Comparison of ENCODE assay signal across 8 cellular contexts in the genomic region with DNA sequence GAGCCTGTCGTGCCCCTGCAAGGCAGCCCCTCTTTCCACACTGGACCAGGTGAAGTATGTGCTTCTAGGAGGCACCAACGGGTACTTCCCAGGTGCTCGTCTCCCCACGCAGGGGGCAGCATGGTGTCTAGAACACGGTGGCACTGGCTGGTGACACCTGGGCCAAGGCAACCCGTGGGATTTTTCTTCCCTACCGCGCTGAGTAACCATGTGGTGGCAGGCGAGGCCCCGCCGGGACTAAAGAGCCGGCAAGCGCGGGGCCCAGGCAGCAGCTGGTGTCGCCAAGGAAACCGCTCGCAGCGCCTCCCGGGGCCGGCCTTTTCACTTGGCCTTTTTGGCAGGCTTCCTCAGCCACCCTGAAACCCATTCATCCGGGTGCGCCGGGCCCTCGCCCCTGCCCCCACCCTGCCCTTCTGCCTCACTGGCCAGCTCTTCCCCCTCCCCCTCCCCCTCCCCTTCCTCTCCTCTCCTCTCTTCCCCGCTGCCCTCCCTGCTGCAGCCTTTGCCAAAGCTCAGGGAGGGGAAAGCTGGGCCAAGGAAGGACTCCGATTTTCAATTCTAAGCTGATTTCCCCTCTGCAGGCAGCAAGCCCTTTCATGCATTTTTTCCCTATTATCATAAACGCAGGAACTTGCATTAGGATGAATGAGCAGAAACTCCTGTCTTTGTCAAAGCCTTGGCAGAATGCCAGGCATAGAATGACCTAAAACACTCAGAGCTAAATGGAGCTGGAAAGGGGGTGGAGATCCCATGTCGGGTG.
DNase-seq lines count a peak whose midpoint lies in the region; ATAC-seq and TF ChIP-seq lines count a peak whose summit lies in the region.

No MANE protein-coding gene starts in this region.

- peaks cover 7% of the 10 kb centered on the region for H3K36me3 Mint-ChIP-seq in central memory CD8-positive, alpha-beta T cell (ENCODE audit: insufficient read depth)

- no peaks in the 10 kb centered on the region for H3K27me3 Mint-ChIP-seq in central memory CD8-positive, alpha-beta T cell

- H3K4me3 Mint-ChIP-seq in central memory CD8-positive, alpha-beta T cell: peak overlapping the region; percentile 31

- peak overlapping the region; percentile 85 for H3K27ac Mint-ChIP-seq in central memory CD8-positive, alpha-beta T cell (ENCODE audit: low read depth)

- peaks cover 23% of the 10 kb centered on the region for H3K4me1 Mint-ChIP-seq in central memory CD8-positive, alpha-beta T cell

- no peaks in the 10 kb centered on the region for H3K9me3 Mint-ChIP-seq in central memory CD8-positive, alpha-beta T cell

- ATAC-seq in GM18868 (IDR thresholded peaks at IDR 0.05; ENCODE audit: unreplicated experiment): peak; percentile 71
- peak; percentile 77 for ATAC-seq in HG03103 (IDR thresholded peaks at IDR 0.05; ENCODE audit: low read depth, unreplicated experiment)
- ATAC-seq in central memory CD8-positive, alpha-beta T cell (replicated peaks; ENCODE audit: extremely low read depth, poor library complexity, severe bottlenecking): peak; percentile 93

- no peaks in the 10 kb centered on the region for H3K27me3 ChIP-seq in kidney epithelial cell (ENCODE audit: control insufficient read depth, insufficient read depth, low read length)

- DNase-seq in 8988T (peak; percentile 90), NCI-H2196 (lab: John Stamatoyannopoulos, UW; ENCODE audit: unreplicated experiment) (peak; percentile 98), kidney epithelial cell (ENCODE audit: low read depth) (peak; percentile 77)
- DNase-seq in activated CD4-positive, CD25-positive, alpha-beta regulatory T cell treated with anti-CD3 and anti-CD28 coated beads, Interleukin-2, amount 50 U/mL, for 16 hours (ENCODE audit: low read depth, low spot score): peak; percentile 38
- DNase-seq in central memory CD8-positive, alpha-beta T cell (ENCODE audit: low spot score in 2 of 2): peak; percentile 52 to 68
- DNase-seq in stimulated activated CD4-positive, alpha-beta T cell treated with anti-CD3 and anti-CD28 coated beads, Interleukin-1b, Interleukin-23, amount 100 ng/mL, for 24 hours (ENCODE audit: low read depth in 4 of 4, low spot score in 1 of 4): peak in 3 of 4 experiments; percentile 45 to 73 (median 65)

- TF ChIP-seq CTCF in kidney epithelial cell (IDR thresholded peaks at IDR 0.05; ENCODE audit: insufficient read depth, low read length, poor library complexity, severe bottlenecking): peak; percentile 57

- no peaks in the 10 kb centered on the region for H3K36me3 ChIP-seq in kidney epithelial cell (ENCODE audit: control insufficient read depth, insufficient read depth, low read length)

- no peak overlapping the region for H3K4me3 ChIP-seq in kidney epithelial cell (ENCODE audit: low read depth, low read length)

Comparison
In these comparisons a context has a peak if more than half of its experiments do, and no peak if none do; other contexts are left out.
1. DNase-seq: peak in every context shown above with its lines; median percentile 98 in NCI-H2196; 90 in 8988T; 77 in kidney epithelial cell; 65 in stimulated activated CD4-positive, alpha-beta T cell treated with anti-CD3 and anti-CD28 coated beads, Interleukin-1b, Interleukin-23, amount 100 ng/mL, for 24 hours; 60 in central memory CD8-positive, alpha-beta T cell; 38 in activated CD4-positive, CD25-positive, alpha-beta regulatory T cell treated with anti-CD3 and anti-CD28 coated beads, Interleukin-2, amount 50 U/mL, for 16 hours.